ENCODE assay signal across 1 cellular context in the genomic region with DNA sequence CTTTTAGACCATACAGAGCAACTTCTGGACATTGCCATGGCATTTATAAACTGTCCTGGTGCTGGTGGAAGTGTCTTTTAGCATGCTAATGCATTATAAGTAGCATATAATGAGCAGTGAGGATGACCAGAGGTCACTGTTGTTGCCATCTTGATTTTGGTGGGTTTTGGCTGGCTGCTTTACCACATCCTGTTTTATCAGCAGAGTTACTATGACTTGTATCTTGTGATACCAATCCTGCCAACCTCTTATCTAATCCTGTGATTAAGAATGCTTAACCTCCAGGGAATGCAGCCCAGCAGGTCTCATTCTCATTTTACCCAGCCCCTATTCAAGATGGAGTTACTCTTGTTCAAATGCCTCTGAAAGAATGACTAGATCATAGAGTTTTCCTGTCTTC.
TF ChIP-seq lines count a peak whose summit lies in the region.

No MANE protein-coding gene starts in this region.

TF ChIP-seq in SK-N-SH, 30 proteins besides CTCF, POLR2A, EP300 and RAD21 (continued from another document):
- TF ChIP-seq, protein P1, sequence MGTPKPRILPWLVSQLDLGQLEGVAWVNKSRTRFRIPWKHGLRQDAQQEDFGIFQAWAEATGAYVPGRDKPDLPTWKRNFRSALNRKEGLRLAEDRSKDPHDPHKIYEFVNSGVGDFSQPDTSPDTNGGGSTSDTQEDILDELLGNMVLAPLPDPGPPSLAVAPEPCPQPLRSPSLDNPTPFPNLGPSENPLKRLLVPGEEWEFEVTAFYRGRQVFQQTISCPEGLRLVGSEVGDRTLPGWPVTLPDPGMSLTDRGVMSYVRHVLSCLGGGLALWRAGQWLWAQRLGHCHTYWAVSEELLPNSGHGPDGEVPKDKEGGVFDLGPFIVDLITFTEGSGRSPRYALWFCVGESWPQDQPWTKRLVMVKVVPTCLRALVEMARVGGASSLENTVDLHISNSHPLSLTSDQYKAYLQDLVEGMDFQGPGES (IDR thresholded peaks at IDR 0.05; ENCODE audit: low read depth, low read length), result no peak
- TF ChIP-seq RCOR1 (IDR thresholded peaks at IDR 0.05; ENCODE audit: low read length), result no peak
